26 cellular contexts compared by ENCODE assay signal in the genomic region with DNA sequence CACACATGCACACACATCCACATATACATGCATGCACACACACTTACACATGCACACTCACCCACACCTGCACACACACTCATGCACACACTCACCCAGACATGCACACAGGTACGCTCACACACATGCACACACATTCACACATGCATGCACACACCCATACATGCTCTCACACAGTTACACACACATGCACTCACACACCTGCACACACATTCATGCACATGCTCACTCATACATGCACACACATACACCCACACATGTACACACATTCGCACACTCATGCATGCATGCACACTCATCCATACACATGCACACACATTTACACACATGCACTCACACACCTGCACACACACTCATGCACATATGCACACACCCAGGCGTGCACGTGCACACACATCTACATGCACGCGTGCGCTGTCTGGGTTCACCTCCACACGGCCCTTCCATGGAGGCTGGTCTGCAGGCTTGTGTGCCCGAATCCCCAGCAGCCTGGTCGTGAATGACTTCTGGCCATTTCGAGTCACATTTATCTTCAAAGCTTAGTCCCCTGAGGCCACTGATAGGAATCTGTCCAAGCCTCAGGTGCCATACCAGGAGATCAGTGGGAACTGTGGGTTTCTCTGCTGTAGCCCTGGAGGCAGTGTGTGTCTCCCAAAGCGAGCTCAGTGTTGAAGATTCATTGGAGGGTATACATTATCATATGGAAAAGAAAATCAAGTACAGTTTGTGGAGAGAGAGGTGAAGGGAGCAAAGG.
"Had no signal": no experiment of that assay in that cellular context is flagged by ENCODE, and none has a peak within 500 bp of the region (broad histone marks: within the 10 kb centered on the region; RNA-seq: fewer than 3 reads in every experiment).

No MANE protein-coding gene starts in this region.

- H3K27ac ChIP-seq: dorsolateral prefrontal cortex, epithelial cell of prostate, gastrocnemius medialis, lower lobe of right lung, neutrophil, pancreas, testis, tibial artery, upper lobe of left lung, uterus had no signal

- H3K4me1 ChIP-seq: gastrocnemius medialis, lower lobe of right lung, pancreas, testis, tibial artery, upper lobe of left lung, uterus had no signal

- H3K9me3 ChIP-seq: gastrocnemius medialis, lower lobe of right lung, neutrophil, pancreas, testis, tibial artery, upper lobe of left lung, uterus had no signal

- ATAC-seq: esophagus mucosa; gastrocnemius medialis; left ventricle myocardium superior; lower lobe of right lung; natural killer cell; pancreas; sciatic nerve; stimulated activated effector memory CD8-positive, alpha-beta T cell treated with anti-CD3 and anti-CD28 coated beads, Interleukin-12 subunit alpha, Interleukin-12 subunit beta, amount 100 ng/mL, for 72 hours; stimulated activated naive CD8-positive, alpha-beta T cell treated with anti-CD3 and anti-CD28 coated beads, Interleukin-15, Interleukin-2, amounts not matched to agents 100 U/mL and 50 U/mL, for 24 hours had no signal

- H3K4me3 ChIP-seq: dorsolateral prefrontal cortex, gastrocnemius medialis, lower lobe of right lung, pancreas, testis, tibial artery, upper lobe of left lung, uterus had no signal

- FAIRE-seq: colon, keratinocyte, pancreas had no signal

- DNase-seq: dorsolateral prefrontal cortex; effector CD4-positive, alpha-beta T cell; endodermal cell; foreskin fibroblast; gastrocnemius medialis; head of caudate nucleus; left ventricle myocardium superior; lower lobe of right lung; natural killer cell; retina; stimulated activated CD4-positive, alpha-beta T cell treated with anti-CD3 and anti-CD28 coated beads, Interleukin-2, amount 100 ng/mL, for 24 hours; stimulated activated CD4-positive, alpha-beta T cell treated with anti-CD3 and anti-CD28 coated beads, Interleukin-4, amount 100 ng/mL, for 24 hours; stimulated activated naive CD8-positive, alpha-beta T cell treated with anti-CD3 and anti-CD28 coated beads, Interleukin-15, Interleukin-2, amounts not matched to agents 100 U/mL and 50 U/mL, for 24 hours; substantia nigra; testis; tibial artery; upper lobe of left lung; uterus had no signal

- H3K36me3 ChIP-seq: gastrocnemius medialis, neutrophil, pancreas, uterus had no signal

- H3K27me3 ChIP-seq: dorsolateral prefrontal cortex, neutrophil, pancreas, testis, tibial artery, upper lobe of left lung, uterus had no signal
